8 cellular contexts compared by ENCODE assay signal in the genomic region with DNA sequence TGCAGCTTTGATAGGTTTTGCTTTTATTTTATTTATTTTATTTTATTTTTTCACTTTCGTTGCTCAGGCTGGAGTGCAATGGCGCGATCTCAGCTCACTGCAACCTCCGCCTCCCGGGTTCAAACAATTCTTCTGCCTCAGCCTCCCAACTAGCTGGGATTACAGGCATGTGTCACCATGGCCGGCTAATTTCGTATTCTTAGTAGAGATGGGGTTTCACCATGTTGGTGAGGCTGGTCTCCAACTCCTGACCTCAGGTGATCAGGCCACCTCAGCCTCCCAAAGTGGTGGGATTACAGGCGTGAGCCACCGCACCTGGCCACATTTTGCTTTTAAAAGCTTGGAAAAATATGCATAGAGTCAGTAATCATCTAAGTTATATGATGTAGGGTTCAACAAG. TPM values are rescaled to one million over a fixed set of nuclear protein-coding genes. Genes with fewer than 3 reads are reported as not detected.
DNase-seq lines count a peak whose midpoint lies in the region; ATAC-seq and TF ChIP-seq lines count a peak whose summit lies in the region.
"Not testable (repeated sequence)": the region's sequence is repeated elsewhere in the genome, so short reads cannot be mapped to it uniquely, and the experiment has no call there.

No MANE protein-coding gene starts in this region.

- not testable (repeated sequence) for TF ChIP-seq POLR2A in vagina (IDR thresholded peaks at IDR 0.05)

- POLR2A ChIA-PET in PC-3 (lab: Charles Lee; ENCODE audit: unreplicated experiment) = not testable (repeated sequence)

- H3K9me3 Mint-ChIP-seq in activated T-helper 1 cell treated with anti-CD3 and anti-CD28 coated beads, Interleukin-12 subunit alpha, Interleukin-12 subunit beta, Interleukin-2, Interleukin-4 antibody, amounts not matched to agents 30 ng/mL and 10 ng/mL and 1 ng/mL, durations not matched to agents 14 hours and 24 hours and 36 hours; naive B cell: not testable (repeated sequence)

- H3K27me3 Mint-ChIP-seq in activated T-helper 1 cell treated with anti-CD3 and anti-CD28 coated beads, Interleukin-12 subunit alpha, Interleukin-12 subunit beta, Interleukin-2, Interleukin-4 antibody, amounts not matched to agents 30 ng/mL and 10 ng/mL and 1 ng/mL, durations not matched to agents 14 hours and 24 hours and 36 hours (ENCODE audit: insufficient read depth); naive B cell: not testable (repeated sequence)

- H3K4me3 ChIP-seq in GM12865 (ENCODE audit: low read depth, low read length) = peak overlapping the region; percentile 82
- H3K4me3 ChIP-seq in PC-3 (ENCODE audit: low read length) = peak overlapping the region; percentile 11
- H3K4me3 ChIP-seq in coronary artery = peak overlapping the region; percentile 75
- H3K4me3 ChIP-seq in heart right ventricle = peak overlapping the region; percentile 73 to 95 (median 91)
- H3K4me3 ChIP-seq in skin epidermis = peak overlapping the region in 5 of 7 experiments; percentile 6 to 99 (median 74)
- H3K4me3 ChIP-seq in vagina = peak overlapping the region in 1 of 2 donors; percentile 73

- peaks cover 70% of the 10 kb centered on the region for H3K79me2 ChIP-seq in PC-3 (ENCODE audit: low read length)

- peak overlapping the region; percentile 36 for H3K27ac Mint-ChIP-seq in activated T-helper 1 cell treated with anti-CD3 and anti-CD28 coated beads, Interleukin-12 subunit alpha, Interleukin-12 subunit beta, Interleukin-2, Interleukin-4 antibody, amounts not matched to agents 30 ng/mL and 10 ng/mL and 1 ng/mL, durations not matched to agents 14 hours and 24 hours and 36 hours
- peak overlapping the region in 4 of 6 donors; percentile 31 to 58 (median 37) for H3K27ac Mint-ChIP-seq in naive B cell

- 55 to 64% methylated on average over 9 of the region's 9 CpGs for WGBS in heart right ventricle, 2 donors

- TF ChIP-seq CTCF in GM12865 (IDR thresholded peaks at IDR 0.05; ENCODE audit: insufficient read depth, low read depth, low read length, missing control alignments); PC-3 (conservative IDR thresholded peaks at IDR 0.05; ENCODE audit: low read depth, low read length); coronary artery (IDR thresholded peaks at IDR 0.05); heart right ventricle (IDR thresholded peaks at IDR 0.05); vagina (IDR thresholded peaks at IDR 0.05): not testable (repeated sequence)

- CTCF ChIA-PET in PC-3 (lab: Charles Lee) = not testable (repeated sequence)

- H3K36me3 ChIP-seq in PC-3 (ENCODE audit: low read depth, low read length); heart right ventricle; vagina: not testable (repeated sequence)

- intact Hi-C loops in PC-3 (cut with micrococcal nuclease) = loop anchor here (10.0 kb wide), 2 partner anchors 147 to 277 kb away; a partner anchor contains a TSS
- intact Hi-C loops in activated T-helper 1 cell treated with anti-CD3 and anti-CD28 coated beads, Interleukin-12 subunit alpha, Interleukin-12 subunit beta, Interleukin-2, Interleukin-4 antibody, amounts not matched to agents 30 ng/mL and 10 ng/mL and 1 ng/mL, durations not matched to agents 14 hours and 24 hours and 36 hours (cut with micrococcal nuclease) = loop anchor here (1.0 to 10.0 kb wide), 9 partner anchors 79 to 607 kb away; a partner anchor contains a TSS
- intact Hi-C loops in heart right ventricle (cut with DNase I) = loop anchor here in 9 of 10 donors (5.0 to 10.0 kb wide), 8 partner anchors 51 to 216 kb away; no protein-coding TSS in a partner anchor
- intact Hi-C loops in vagina (cut with DNase I) = loop anchor here (5.0 to 10.0 kb wide), 2 partner anchors 164 to 213 kb away; no protein-coding TSS in a partner anchor

- not testable (repeated sequence) for H3F3A ChIP-seq in PC-3 (ENCODE audit: low read length, unreplicated experiment)

- not testable (repeated sequence) for ATAC-seq in PC-3; heart right ventricle; naive B cell (ENCODE audit: low read depth in 2 of 2)

- H3K9me2 ChIP-seq in PC-3 (replicated peaks; ENCODE audit: low read length) = not testable (repeated sequence)

- DNase-seq in GM12865 (ENCODE audit: low read depth); PC-3; activated T-helper 1 cell treated with anti-CD3 and anti-CD28 coated beads, Interleukin-12 subunit alpha, Interleukin-12 subunit beta, Interleukin-2, Interleukin-4 antibody, amounts not matched to agents 30 ng/mL and 10 ng/mL and 1 ng/mL, durations not matched to agents 14 hours and 24 hours and 36 hours (ENCODE audit: low spot score); coronary artery (ENCODE audit: low spot score); heart right ventricle; naive B cell; vagina (ENCODE audit: extremely low spot score in 2 of 2): not testable (repeated sequence)

- H3K4me3 Mint-ChIP-seq in activated T-helper 1 cell treated with anti-CD3 and anti-CD28 coated beads, Interleukin-12 subunit alpha, Interleukin-12 subunit beta, Interleukin-2, Interleukin-4 antibody, amounts not matched to agents 30 ng/mL and 10 ng/mL and 1 ng/mL, durations not matched to agents 14 hours and 24 hours and 36 hours = peak overlapping the region; percentile 84
- peak overlapping the region; percentile 56 to 98 (median 74) for H3K4me3 Mint-ChIP-seq in naive B cell

- peaks cover 48% of the 10 kb centered on the region for H3K4me1 ChIP-seq in PC-3 (ENCODE audit: insufficient read depth, low read length)
- H3K4me1 ChIP-seq in heart right ventricle = peaks cover 0 to 76% (median 62%) of the 10 kb centered on the region in 9 donors
- peaks cover 59% of the 10 kb centered on the region for H3K4me1 ChIP-seq in vagina

- not testable (repeated sequence) for H3K9ac ChIP-seq in PC-3 (ENCODE audit: low read length)

- H3K4me1 Mint-ChIP-seq in activated T-helper 1 cell treated with anti-CD3 and anti-CD28 coated beads, Interleukin-12 subunit alpha, Interleukin-12 subunit beta, Interleukin-2, Interleukin-4 antibody, amounts not matched to agents 30 ng/mL and 10 ng/mL and 1 ng/mL, durations not matched to agents 14 hours and 24 hours and 36 hours (ENCODE audit: low read depth) = peaks cover 73% of the 10 kb centered on the region
- H3K4me1 Mint-ChIP-seq in naive B cell = peaks cover 46 to 64% (median 51%) of the 10 kb centered on the region in 3 donors

- peak overlapping the region; percentile 89 for H3K4me2 ChIP-seq in PC-3 (ENCODE audit: low read length)

- H3K27ac ChIP-seq in PC-3 (ENCODE audit: low read length) = not testable (repeated sequence)
- H3K27ac ChIP-seq in coronary artery (peak overlapping the region; percentile 60 to 98), heart right ventricle (peak overlapping the region in 9 of 10 donors; percentile 96 to 99 (median 98)), skin epidermis (peak overlapping the region in 7 of 21 experiments; percentile 4 to 99 (median 47)), vagina (peak overlapping the region; percentile 15)

- BruUV-seq in PC-3 (replicated peaks; lab: Mats Ljungman, UMichigan) = not testable (repeated sequence)

- peaks cover 18% of the 10 kb centered on the region for H3K36me3 Mint-ChIP-seq in activated T-helper 1 cell treated with anti-CD3 and anti-CD28 coated beads, Interleukin-12 subunit alpha, Interleukin-12 subunit beta, Interleukin-2, Interleukin-4 antibody, amounts not matched to agents 30 ng/mL and 10 ng/mL and 1 ng/mL, durations not matched to agents 14 hours and 24 hours and 36 hours (ENCODE audit: low read depth)
- H3K36me3 Mint-ChIP-seq in naive B cell = not testable (repeated sequence)

- H2AFZ ChIP-seq in PC-3 (ENCODE audit: low read length) = not testable (repeated sequence)

- peaks cover 14% of the 10 kb centered on the region; the same call in 1 of the 2 replicates for H4K20me1 ChIP-seq in PC-3 (ENCODE audit: low read length)

- H3K27me3 ChIP-seq in PC-3 (ENCODE audit: low read length); heart right ventricle; vagina: not testable (repeated sequence)

- not testable (repeated sequence) for H3K9me3 ChIP-seq in PC-3 (ENCODE audit: low read length); heart right ventricle; vagina

RNA-seq across cellular contexts. Expression of a gene that starts 2.8 kb away (rescaled TPM):
- total RNA-seq in PC-3 (2014; rRNA removed) = 44.0 and 64.7 TPM in 2 replicates
- total RNA-seq in activated T-helper 1 cell treated with anti-CD3 and anti-CD28 coated beads, Interleukin-12 subunit alpha, Interleukin-12 subunit beta, Interleukin-2, Interleukin-4 antibody, amounts not matched to agents 30 ng/mL and 10 ng/mL and 1 ng/mL, durations not matched to agents 14 hours and 24 hours and 36 hours = 46.4 and 53.7 TPM in 2 replicates
- total RNA-seq in heart right ventricle = 10 to 100 TPM; 48.6 to 86.8 (median 57.3) TPM
- polyA plus RNA-seq in heart right ventricle = 10 to 100 TPM; 44.2 to 85.7 TPM
- 10 to 100 TPM; 22.0 to 38.2 (median 31.7) TPM for polyA plus RNA-seq in naive B cell (ENCODE audit: low read depth in 6 of 6)
- 33.9 TPM for total RNA-seq in vagina
